Comparison of ENCODE assay signal across 9 cellular contexts in the genomic region with DNA sequence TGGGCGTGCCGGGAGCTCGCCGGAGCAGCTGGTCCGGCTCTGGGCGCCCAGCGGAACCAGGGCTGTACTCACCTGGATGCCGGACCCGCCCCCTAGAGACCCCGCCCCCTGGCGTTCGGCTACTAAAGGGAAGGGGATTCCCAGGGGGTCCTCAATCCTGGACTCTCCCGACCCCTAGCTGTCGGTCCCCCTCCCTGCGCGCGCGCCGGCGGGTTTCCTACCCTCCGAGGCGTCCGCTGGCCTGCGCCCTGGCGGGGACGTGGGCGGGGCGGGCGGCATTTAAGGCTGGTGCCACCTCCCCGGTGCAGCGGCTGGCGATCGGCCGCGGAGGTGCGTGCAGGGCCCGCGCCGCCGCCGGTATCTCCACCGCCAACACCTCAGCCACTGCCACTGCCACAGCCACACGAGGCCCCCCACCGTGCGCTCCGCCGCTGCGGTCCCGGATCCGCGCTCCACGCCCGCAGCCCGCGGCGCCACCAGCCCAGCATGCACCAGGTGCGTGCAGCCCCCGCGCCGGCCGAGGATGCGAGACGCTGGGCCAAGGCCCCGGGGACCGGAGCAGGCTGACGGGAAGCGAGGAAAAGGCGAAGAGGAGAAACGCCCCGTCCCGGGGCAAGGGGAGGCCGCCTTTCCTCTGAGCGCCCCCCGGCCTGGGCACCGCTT. TPM values are rescaled to one million over a fixed set of nuclear protein-coding genes. Genes with fewer than 3 reads are reported as not detected.
DNase-seq lines count a peak whose midpoint lies in the region; TF ChIP-seq lines count a peak whose summit lies in the region.
"Had no signal": no experiment of that assay in that cellular context is flagged by ENCODE, and none has a peak within 500 bp of the region (broad histone marks: within the 10 kb centered on the region; RNA-seq: fewer than 3 reads in every experiment).

ATP12A (plus strand) TSS at position 151 of the 663 bp plus-strand sequence; CDS start at position 487, 336 bp downstream.

- intact Hi-C loops in MCF 10A (cut with micrococcal nuclease) = no loop called here

- POLR2A ChIA-PET in RWPE1 (lab: Yijun Ruan, JAX; ENCODE audit: low non-redundant PET) (no interaction called here), MCF 10A (lab: Yijun Ruan, JAX) (no interaction called here)

- DNase-seq in RWPE1 (ENCODE audit: low spot score) (peak; percentile 19), MCF 10A (ENCODE audit: unreplicated experiment) (no peak), AG08395 (ENCODE audit: low spot score) (no peak), HCEC 1CT (no peak), glomerular visceral epithelial cell (ENCODE audit: extremely low spot score) (no peak)

- H3K27ac ChIP-seq in RWPE1 (no peak within 1 kb of the TSS), mucosa of rectum (ENCODE audit: low read depth in 2 of 2, low read length in 2 of 2) (no peak within 1 kb of the TSS), urinary bladder (ENCODE audit: low read depth) (no peak within 1 kb of the TSS)
- H3K27ac ChIP-seq: epithelial cell of prostate had no signal

- CTCF ChIA-PET in RWPE1 (lab: Yijun Ruan, JAX) = interaction anchor here (0.5 to 1.8 kb wide), 3 partner anchors 8 to 14 kb away, joined by 3 to 6 read pairs (median 3); no protein-coding TSS in a partner anchor
- CTCF ChIA-PET in MCF 10A (lab: Yijun Ruan, JAX) = interaction anchor here (0.6 to 0.8 kb wide), 4 partner anchors 10 to 74 kb away, joined by 3 to 4 read pairs (median 3); no protein-coding TSS in a partner anchor

- H3K4me3 Mint-ChIP-seq in MCF 10A (ENCODE audit: unreplicated experiment) = peak within 1 kb of the TSS; percentile 63

- no peaks in the 10 kb centered on the region for H3K36me3 ChIP-seq in ES-I3 (ENCODE audit: insufficient read depth, low read length)
- no peaks in the 10 kb centered on the region for H3K36me3 ChIP-seq in mucosa of rectum (ENCODE audit: control insufficient read depth in 2 of 2, insufficient read depth in 2 of 2, low read length in 2 of 2)
- no peaks in the 10 kb centered on the region for H3K36me3 ChIP-seq in urinary bladder (ENCODE audit: insufficient read depth)

- TF ChIP-seq CTCF in RWPE1 (conservative IDR thresholded peaks at IDR 0.05; ENCODE audit: low read depth) = no peak
- TF ChIP-seq CTCF in MCF 10A (IDR thresholded peaks at IDR 0.05; ENCODE audit: unreplicated experiment) = peak; percentile 10

- no peaks in the 10 kb centered on the region for H3K36me3 Mint-ChIP-seq in MCF 10A (ENCODE audit: insufficient read depth, unreplicated experiment)

- H3K9me3 Mint-ChIP-seq in MCF 10A (ENCODE audit: unreplicated experiment) = no peaks in the 10 kb centered on the region

- peaks cover 11% of the 10 kb centered on the region for H3K27me3 Mint-ChIP-seq in MCF 10A (ENCODE audit: insufficient read depth, unreplicated experiment)

- no peaks in the 10 kb centered on the region for H3K9me3 ChIP-seq in ES-I3 (ENCODE audit: control insufficient read depth, insufficient read depth, low read length)
- H3K9me3 ChIP-seq in mucosa of rectum (ENCODE audit: control insufficient read depth in 2 of 2, low read length in 2 of 2) = no peaks in the 10 kb centered on the region

- peak within 1 kb of the TSS; percentile 59; the same call in 1 of the 2 replicates for H3K9ac ChIP-seq in ES-I3 (ENCODE audit: low read depth, low read length)
- peak within 1 kb of the TSS in 1 of 2 donors; percentile 23 for H3K9ac ChIP-seq in mucosa of rectum (ENCODE audit: low read depth in 1 of 2, low read length in 2 of 2)

- 1% methylated on average over 75 of the region's 75 CpGs for WGBS in urinary bladder

- no peaks in the 10 kb centered on the region for H3K4me1 Mint-ChIP-seq in MCF 10A (ENCODE audit: insufficient read depth, unreplicated experiment)

- H3K27ac Mint-ChIP-seq in MCF 10A (ENCODE audit: low read depth, unreplicated experiment) = no peak within 1 kb of the TSS

- peaks cover 27% of the 10 kb centered on the region for H3K4me1 ChIP-seq in ES-I3 (ENCODE audit: insufficient read depth, low read length)
- H3K4me1 ChIP-seq in mucosa of rectum (ENCODE audit: control insufficient read depth in 2 of 2, insufficient read depth in 2 of 2, low read length in 2 of 2) = peaks cover 0 to 6% of the 10 kb centered on the region in 2 donors
- no peaks in the 10 kb centered on the region for H3K4me1 ChIP-seq in urinary bladder (ENCODE audit: insufficient read depth)

- H3K27me3 ChIP-seq in mucosa of rectum (ENCODE audit: control insufficient read depth in 2 of 2, insufficient read depth in 2 of 2, low read length in 2 of 2) = peaks cover 16 to 18% of the 10 kb centered on the region in 2 donors

- H3K4me3 ChIP-seq in mucosa of rectum (ENCODE audit: low read length in 2 of 2) (peak within 1 kb of the TSS; percentile 37 to 49), urinary bladder (ENCODE audit: low read depth, low read length) (peak within 1 kb of the TSS; percentile 42)

- no TSS peak for BruUV-seq in MCF 10A (replicated peaks; lab: Mats Ljungman, UMichigan)

RNA-seq across cellular contexts. Expression of gene ATP12A, which starts in this region (rescaled TPM):
- total RNA-seq in MCF 10A (2022) (not detected in 2 replicates), urinary bladder (0.42 TPM)
- not detected for polyA plus RNA-seq in urinary bladder
